In genomic region chr5:110716247-110717245, GRCh38 we compare ENCODE assay signal across 1 cellular context.
TF ChIP-seq lines count a peak whose summit lies in the region.

No MANE protein-coding gene starts in this region.

TF ChIP-seq in K562, 482 proteins besides CTCF, POLR2A, EP300 and RAD21 (continued from another document):
- TF ChIP-seq PML (IDR thresholded peaks at IDR 0.05; ENCODE audit: low read length) (no peak), RFX5 (IDR thresholded peaks at IDR 0.05; ENCODE audit: low read depth, low read length) (no peak), ZKSCAN8 (CRISPR knock-in tag; IDR thresholded peaks at IDR 0.05) (no peak), NELFE (IDR thresholded peaks at IDR 0.05; ENCODE audit: insufficient read depth, insufficient read length) (no peak), MTA1 (IDR thresholded peaks at IDR 0.05; ENCODE audit: borderline replicate concordance) (no peak), ERF (CRISPR knock-in tag; IDR thresholded peaks at IDR 0.05) (no peak), ZBTB26 (CRISPR knock-in tag; IDR thresholded peaks at IDR 0.05) (no peak), SLC30A9 (CRISPR knock-in tag; IDR thresholded peaks at IDR 0.05) (no peak), PPARD (CRISPR knock-in tag; IDR thresholded peaks at IDR 0.05) (no peak), RBM22 (IDR thresholded peaks at IDR 0.05; ENCODE audit: low read depth, low read length, poor library complexity, severe bottlenecking) (no peak), CBX1 (IDR thresholded peaks at IDR 0.05; ENCODE audit: low read depth) (no peak), GATAD2A (IDR thresholded peaks at IDR 0.05) (no peak), ARID2 (IDR thresholded peaks at IDR 0.05) (no peak)
